11 cellular contexts compared by ENCODE assay signal in the genomic region with DNA sequence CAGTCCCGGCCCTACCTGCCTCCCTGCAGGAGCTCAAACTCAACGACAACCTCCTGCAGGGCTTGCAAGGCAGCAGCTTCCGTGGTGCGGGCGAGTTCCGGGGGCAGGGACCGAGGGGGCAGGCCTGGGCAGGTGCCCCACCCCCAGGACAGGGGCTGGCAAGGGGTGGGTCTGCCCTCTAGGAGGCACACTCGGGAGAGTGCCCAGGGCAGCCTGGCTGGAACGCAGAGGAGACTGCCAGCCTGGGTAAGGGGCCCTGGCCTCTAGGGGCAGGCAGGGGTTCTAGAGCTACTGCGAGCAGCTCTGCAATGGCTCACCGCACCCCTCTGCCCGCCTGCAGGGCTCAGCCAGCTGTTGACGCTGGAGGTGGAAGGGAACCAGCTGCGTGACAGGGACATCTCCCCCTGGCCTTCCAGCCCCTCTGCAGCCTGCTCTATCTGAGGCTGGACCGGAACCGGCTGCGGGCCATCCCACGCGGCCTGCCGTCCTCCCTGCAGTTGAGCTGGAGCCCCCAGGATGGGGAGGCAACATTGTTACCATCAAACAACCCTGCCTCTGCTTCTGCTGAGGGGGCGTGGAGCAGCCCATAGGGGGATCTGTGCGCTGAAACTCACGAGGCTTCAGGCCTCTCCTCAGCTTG. TPM values are rescaled to one million over a fixed set of nuclear protein-coding genes. Genes with fewer than 3 reads are reported as not detected.
A peak's percentile ranks its signal among the peaks of the same experiment; 100 is the strongest.
DNase-seq lines count a peak whose midpoint lies in the region; ATAC-seq and TF ChIP-seq lines count a peak whose summit lies in the region.
"Had no signal": no experiment of that assay in that cellular context is flagged by ENCODE, and none has a peak within 500 bp of the region (broad histone marks: within the 10 kb centered on the region; RNA-seq: fewer than 3 reads in every experiment).

No MANE protein-coding gene starts in this region.

- H3F3A ChIP-seq in GM23338 (replicated peaks; ENCODE audit: low read depth) = no peaks in the 10 kb centered on the region

- H3K36me3 ChIP-seq in GM23338 (ENCODE audit: insufficient read depth) (no peaks in the 10 kb centered on the region), ascending aorta (no peaks in the 10 kb centered on the region), thoracic aorta (no peaks in the 10 kb centered on the region)
- H3K36me3 ChIP-seq: BE2C had no signal

- H3K79me2 ChIP-seq in GM23338 (replicated peaks; ENCODE audit: insufficient read depth) = no peaks in the 10 kb centered on the region

- TF ChIP-seq CTCF in GM23338 (conservative IDR thresholded peaks at IDR 0.05; ENCODE audit: low read depth in 2 of 2) = no peak
- TF ChIP-seq CTCF in ascending aorta (IDR thresholded peaks at IDR 0.05) = no peak
- TF ChIP-seq CTCF in thoracic aorta (IDR thresholded peaks at IDR 0.05) = no peak

- H3K4me1 ChIP-seq in GM23338 (ENCODE audit: insufficient read depth) (no peaks in the 10 kb centered on the region; the same call in 1 of the 2 replicates), ascending aorta (peaks cover 3 to 31% of the 10 kb centered on the region in 2 donors), thoracic aorta (ENCODE audit: control insufficient read depth in 1 of 2, low read depth in 2 of 2) (peaks cover 6 to 63% of the 10 kb centered on the region in 2 donors)

- ATAC-seq in GM23338 (peak; percentile 37; the same call in 2 of the 3 replicates), thoracic aorta (ENCODE audit: insufficient number of reproducible peaks, low FRiP score, low read depth) (no peak), Right ventricle myocardium superior (ENCODE audit: poor library complexity) (no peak), HG02678 (IDR thresholded peaks at IDR 0.05; ENCODE audit: unreplicated experiment) (no peak)

- no peaks in the 10 kb centered on the region for H3K36me3 Mint-ChIP-seq in GM23338 (ENCODE audit: low read depth)

- no peak overlapping the region for H3K4me3 Mint-ChIP-seq in GM23338

- H3K27me3 Mint-ChIP-seq in GM23338 (ENCODE audit: insufficient read depth, low read depth, poor library complexity) = no peaks in the 10 kb centered on the region

- H3K4me1 Mint-ChIP-seq in GM23338 = peaks cover 7% of the 10 kb centered on the region; the same call in 2 of the 3 replicates

- H3K9me3 Mint-ChIP-seq in GM23338 = no peaks in the 10 kb centered on the region

- no peaks in the 10 kb centered on the region for H3K9me2 ChIP-seq in GM23338 (ENCODE audit: insufficient read depth)

- intact Hi-C loops in ascending aorta (cut with DNase I) = no loop called here
- intact Hi-C loops in Right ventricle myocardium superior (cut with DNase I) = no loop called here

- H4K20me1 ChIP-seq in GM23338 (replicated peaks; ENCODE audit: insufficient read depth) = no peaks in the 10 kb centered on the region

- H3K27ac ChIP-seq in GM23338 (ENCODE audit: low read depth) = no peak overlapping the region
- peak overlapping the region; percentile 87 to 94 for H3K27ac ChIP-seq in ascending aorta
- H3K27ac ChIP-seq in thoracic aorta = peak overlapping the region; percentile 89 to 95

- H2AFZ ChIP-seq in GM23338 = no peak overlapping the region

- H3K27me3 ChIP-seq in GM23338 (ENCODE audit: insufficient read depth) (no peaks in the 10 kb centered on the region), ascending aorta (no peaks in the 10 kb centered on the region), thoracic aorta (replicated peaks; ENCODE audit: insufficient read depth) (no peaks in the 10 kb centered on the region)
- H3K27me3 ChIP-seq: BE2C had no signal

- H3K9me3 ChIP-seq in ascending aorta (no peaks in the 10 kb centered on the region), thoracic aorta (no peaks in the 10 kb centered on the region)
- H3K9me3 ChIP-seq: BE2C had no signal

- no peak overlapping the region for H3K27ac Mint-ChIP-seq in GM23338

- H3K4me3 ChIP-seq in GM23338 = no peak overlapping the region
- no peak overlapping the region for H3K4me3 ChIP-seq in ascending aorta
- H3K4me3 ChIP-seq in thoracic aorta = no peak overlapping the region

- no peak overlapping the region for H3K4me2 ChIP-seq in GM23338

- no peak for DNase-seq in GM23338 (ENCODE audit: low spot score)
- peak; percentile 16 for DNase-seq in NAMALWA (ENCODE audit: low spot score)
- DNase-seq in ascending aorta (ENCODE audit: low spot score in 2 of 2) = no peak
- no peak for DNase-seq in thoracic aorta (ENCODE audit: low spot score)
- no peak for DNase-seq in NCI-H446 treated with DMSO at 0.1 percent for 48 hours (lab: John Stamatoyannopoulos, UW)
- DNase-seq in Right ventricle myocardium superior = no peak
- DNase-seq: BE2C, DMS53, GF-D8 had no signal

TF ChIP-seq in GM23338, 12 proteins besides CTCF, POLR2A, EP300 and RAD21 (continues in another document):
- no peak for TF ChIP-seq ZNF114 (CRISPR knock-in tag; IDR thresholded peaks at IDR 0.05)
- no peak for TF ChIP-seq EZH2phosphoT487 (IDR thresholded peaks at IDR 0.05; ENCODE audit: unreplicated experiment)
- no peak for TF ChIP-seq CREB1 (CRISPR knock-in tag; IDR thresholded peaks at IDR 0.05; ENCODE audit: low read depth)
- no peak for TF ChIP-seq JUNB (IDR thresholded peaks at IDR 0.05; ENCODE audit: unreplicated experiment)
- no peak for TF ChIP-seq NANOG (IDR thresholded peaks at IDR 0.05; ENCODE audit: borderline replicate concordance)
- TF ChIP-seq ZNF331 (CRISPR knock-in tag; IDR thresholded peaks at IDR 0.05; ENCODE audit: low read depth) = no peak

RNA-seq across cellular contexts. Expression of a gene that starts 12.1 kb away (rescaled TPM):
- 48.8 and 59.8 TPM in 2 replicates for total RNA-seq in GM23338 (2014; rRNA removed; shearing (Covaris generic))
- polyA plus RNA-seq in GM23338 (2016; fragmentation: Nextera tagmentation; extraction: Ambion mirVana) = 77.9 and 78.8 TPM in 2 replicates
- 22.5 TPM for total RNA-seq in ascending aorta
- 100 to 1,000 TPM; 111 TPM for total RNA-seq in thoracic aorta
- total RNA-seq in Right ventricle myocardium superior = 18.6 TPM

RNA-seq across cellular contexts. Expression of a gene that starts 12.3 kb away (rescaled TPM):
- total RNA-seq in GM23338 (2014; rRNA removed; shearing (Covaris generic)) = 0.23 and 0.87 TPM in 2 replicates
- polyA plus RNA-seq in GM23338 (2016; fragmentation: Nextera tagmentation; extraction: Ambion mirVana) = 0.71 and 1.8 TPM in 2 replicates
- total RNA-seq in ascending aorta (1,387 TPM), thoracic aorta (1,000 to 10,000 TPM; 1,777 to 1,907 TPM), Right ventricle myocardium superior (35.3 TPM)

RNA-seq across cellular contexts. Expression of a gene that starts 34.9 kb away (rescaled TPM):
- 0.17 and 0.54 TPM in 2 replicates for total RNA-seq in GM23338 (2014; rRNA removed; shearing (Covaris generic))
- 0.09 TPM in 1 of 2 replicates, not detected in the other for polyA plus RNA-seq in GM23338 (2016; fragmentation: Nextera tagmentation; extraction: Ambion mirVana)
- total RNA-seq in ascending aorta = 0.32 TPM
- total RNA-seq in thoracic aorta = under 1 TPM; 0.68 to 0.85 TPM
- total RNA-seq in Right ventricle myocardium superior = not detected

RNA-seq across cellular contexts. Expression of a gene that starts 36.6 kb away (rescaled TPM):
- 1.7 and 4.6 TPM in 2 replicates for total RNA-seq in GM23338 (2014; rRNA removed; shearing (Covaris generic))
- polyA plus RNA-seq in GM23338 (2016; fragmentation: Nextera tagmentation; extraction: Ambion mirVana) = 0.28 and 0.81 TPM in 2 replicates
- total RNA-seq in ascending aorta (0.21 TPM), thoracic aorta (10 to 100 TPM; 22.1 to 24.8 TPM), Right ventricle myocardium superior (0.19 TPM)
- polyA plus RNA-seq: AG04450 had no signal

Comparison
In these comparisons a context has a peak if more than half of its experiments do, and no peak if none do; other contexts are left out.
1. RNA of a gene that starts 12.3 kb away (total RNA-seq): 1,777 to 1,907 TPM in thoracic aorta and 1,387 TPM in ascending aorta (single experiment); 35.3 TPM in Right ventricle myocardium superior (single experiment) and 0.23 to 0.87 TPM in GM23338; every median in the first group is over 10 times any median in the second.